In genomic region chr5:76391014-76391413, GRCh38 we compare ENCODE assay signal across 18 cellular contexts. TPM values are rescaled to one million over a fixed set of nuclear protein-coding genes. Genes with fewer than 3 reads are reported as not detected.
DNase-seq lines count a peak whose midpoint lies in the region; ATAC-seq, FAIRE-seq and TF ChIP-seq lines count a peak whose summit lies in the region.
"Had no signal": no experiment of that assay in that cellular context is flagged by ENCODE, and none has a peak within 500 bp of the region (broad histone marks: within the 10 kb centered on the region; RNA-seq: fewer than 3 reads in every experiment).

No MANE protein-coding gene starts in this region.

- peak; percentile 27 for DNase-seq in activated naive CD4-positive, alpha-beta T cell treated with anti-CD3 and anti-CD28 coated beads for 36 hours
- no peak for DNase-seq in activated naive CD4-positive, alpha-beta T cell treated with Interleukin-2 at 50 U/mL for 16 hours
- DNase-seq in KBM-7 (peak; percentile 26), K562 (ENCODE audit: extremely low read depth in 1 of 4, low spot score in 3 of 4) (no peak), NCI-H748 treated with DMSO at 0.1 percent for 48 hours (lab: John Stamatoyannopoulos, UW) (no peak)
- no peak for DNase-seq in stimulated activated CD4-positive, alpha-beta T cell treated with anti-CD3 and anti-CD28 coated beads, Interleukin-2, amount 100 ng/mL, for 24 hours
- DNase-seq: activated CD8-positive, alpha-beta memory T cell treated with anti-CD3 and anti-CD28 coated beads for 24 hours; COR-L47; NCI-H1105 treated with DMSO at 0.1 percent for 48 hours; NCI-H524; ovary; right lobe of liver had no signal

- no peaks in the 10 kb centered on the region for H3K36me3 Mint-ChIP-seq in activated naive CD4-positive, alpha-beta T cell treated with anti-CD3 and anti-CD28 coated beads for 36 hours (ENCODE audit: low read depth)
- H3K36me3 Mint-ChIP-seq: stimulated activated memory B cell treated with anti-CD40 and anti-IgM and Interleukin-4, amounts not matched to agents 10 μg/mL and 1 μg/mL and 100 μg/mL, for 72 hours had no signal

- H3K9me1 ChIP-seq in K562 (ENCODE audit: control insufficient read depth, insufficient read depth, low read length), result no peaks in the 10 kb centered on the region

- H3K27me3 Mint-ChIP-seq in activated naive CD4-positive, alpha-beta T cell treated with anti-CD3 and anti-CD28 coated beads for 36 hours (ENCODE audit: low read depth), result no peaks in the 10 kb centered on the region

- WGBS in K562 (ENCODE audit: insufficient coverage, low coverage, missing lambda C conversion rate), result 63% methylated on average over 9 of the region's 9 CpGs

- no peak for TF ChIP-seq POLR2A in K562 (conservative IDR thresholded peaks at IDR 0.05)

- no peak overlapping the region for H3K4me3 ChIP-seq in K562
- no peak overlapping the region for H3K4me3 ChIP-seq in parathyroid adenoma (ENCODE audit: low read depth, low read length)
- H3K4me3 ChIP-seq: coronary artery, ovary, right lobe of liver had no signal

- intact Hi-C loops in activated naive CD4-positive, alpha-beta T cell treated with anti-CD3 and anti-CD28 coated beads for 36 hours (cut with micrococcal nuclease), result no loop called here
- intact Hi-C loops in K562 (cut with micrococcal nuclease), result no loop called here

- H3K79me2 ChIP-seq in K562 (ENCODE audit: control insufficient read depth, insufficient read depth, low read length) (no peaks in the 10 kb centered on the region), parathyroid adenoma (no peaks in the 10 kb centered on the region)

- H3K4me1 Mint-ChIP-seq in activated naive CD4-positive, alpha-beta T cell treated with anti-CD3 and anti-CD28 coated beads for 36 hours (ENCODE audit: low read depth), result peaks cover 44% of the 10 kb centered on the region
- H3K4me1 Mint-ChIP-seq: stimulated activated memory B cell treated with anti-CD40 and anti-IgM and Interleukin-4, amounts not matched to agents 10 μg/mL and 1 μg/mL and 100 μg/mL, for 72 hours had no signal

- TF ChIP-seq RAD21 in K562 (CRISPR knock-in tag; conservative IDR thresholded peaks at IDR 0.05 in 1 of 2, IDR thresholded peaks at IDR 0.05 in 1 of 2), result no peak

- POLR2A ChIA-PET in K562 (lab: Yijun Ruan, JAX), result no interaction called here

- H4K20me1 ChIP-seq in K562 (replicated peaks; ENCODE audit: control insufficient read depth, insufficient read depth, low read length), result no peaks in the 10 kb centered on the region

- H3K4me1 ChIP-seq in K562 (replicated peaks in 1 of 2; ENCODE audit: control insufficient read depth in 2 of 2, insufficient read depth in 2 of 2, low read length in 2 of 2), result no peaks in the 10 kb centered on the region; a peak in 1 of 5 replicates
- H3K4me1 ChIP-seq in parathyroid adenoma, result peaks cover 48% of the 10 kb centered on the region

- no peaks in the 10 kb centered on the region for H3K9me3 Mint-ChIP-seq in activated naive CD4-positive, alpha-beta T cell treated with anti-CD3 and anti-CD28 coated beads for 36 hours
- H3K9me3 Mint-ChIP-seq: stimulated activated memory B cell treated with anti-CD40 and anti-IgM and Interleukin-4, amounts not matched to agents 10 μg/mL and 1 μg/mL and 100 μg/mL, for 72 hours had no signal

- H3K4me3 Mint-ChIP-seq in activated naive CD4-positive, alpha-beta T cell treated with anti-CD3 and anti-CD28 coated beads for 36 hours, result peak overlapping the region; percentile 18
- H3K4me3 Mint-ChIP-seq: stimulated activated memory B cell treated with anti-CD40 and anti-IgM and Interleukin-4, amounts not matched to agents 10 μg/mL and 1 μg/mL and 100 μg/mL, for 72 hours had no signal

- H3K27ac Mint-ChIP-seq in activated naive CD4-positive, alpha-beta T cell treated with anti-CD3 and anti-CD28 coated beads for 36 hours, result no peak overlapping the region
- H3K27ac Mint-ChIP-seq: stimulated activated memory B cell treated with anti-CD40 and anti-IgM and Interleukin-4, amounts not matched to agents 10 μg/mL and 1 μg/mL and 100 μg/mL, for 72 hours had no signal

- no peak overlapping the region for H2AFZ ChIP-seq in K562 (ENCODE audit: low read depth, low read length)
- H2AFZ ChIP-seq in parathyroid adenoma, result peak overlapping the region; percentile 44

- no peak for FAIRE-seq in K562 (lab: Jason Lieb, UNC)
- FAIRE-seq: HTR-8/SVneo, islet of Langerhans had no signal

- no peak for TF ChIP-seq CTCF in K562 (IDR thresholded peaks at IDR 0.05 in 2 of 3, conservative IDR thresholded peaks at IDR 0.05 in 1 of 3; ENCODE audit: insufficient read depth in 2 of 3, low read depth in 1 of 3, low read length in 3 of 3)
- no peak for TF ChIP-seq CTCF in parathyroid adenoma (IDR thresholded peaks at IDR 0.05)

- H3K9ac ChIP-seq in K562 (ENCODE audit: insufficient read depth in 1 of 2, low read depth in 2 of 2, low read length in 2 of 2), result no peak overlapping the region
- H3K9ac ChIP-seq in parathyroid adenoma, result no peak overlapping the region

- H3K36me3 ChIP-seq in K562 (ENCODE audit: control insufficient read depth, insufficient read depth, low read length) (no peaks in the 10 kb centered on the region), parathyroid adenoma (ENCODE audit: control insufficient read depth, insufficient read depth, low read length) (no peaks in the 10 kb centered on the region)
- H3K36me3 ChIP-seq: ovary, right lobe of liver had no signal

- in situ Hi-C loops in KBM-7 (cut with MboI; ENCODE audit: low pct_unique_long_range_greater_than_20kb, low sequenced_read_pairs), result no loop called here
- in situ Hi-C loops in K562 (cut with MboI), result loop anchor here (10.0 kb wide), 1 partner anchor 1006 kb away; no protein-coding TSS in a partner anchor

- H3K27me3 ChIP-seq in K562 (ENCODE audit: control insufficient read depth in 2 of 2, insufficient read depth in 2 of 2, low read length in 2 of 2) (no peaks in the 10 kb centered on the region), parathyroid adenoma (ENCODE audit: control insufficient read depth, insufficient read depth, low read length) (no peaks in the 10 kb centered on the region)
- H3K27me3 ChIP-seq: ovary, right lobe of liver had no signal

- BruUV-seq in K562 (replicated peaks; lab: Mats Ljungman, UMichigan), result no TSS peak

- no peaks in the 10 kb centered on the region for H3K9me3 ChIP-seq in K562 (replicated peaks; ENCODE audit: control insufficient read depth, insufficient read depth, low read depth, low read length)
- no peaks in the 10 kb centered on the region for H3K9me3 ChIP-seq in parathyroid adenoma (ENCODE audit: control insufficient read depth, low read length)
- H3K9me3 ChIP-seq: ovary, right lobe of liver had no signal

- CTCF ChIA-PET in activated naive CD4-positive, alpha-beta T cell treated with anti-CD3 and anti-CD28 coated beads for 36 hours (lab: Charles Lee), result interaction anchor here (0.7 to 1.2 kb wide), 2 partner anchors 71 to 192 kb away, joined by 3 read pairs; no protein-coding TSS in a partner anchor
- CTCF ChIA-PET in K562 (lab: Yijun Ruan, JAX; ENCODE audit: low intra/inter-chr PET ratio), result no interaction called here

- TF ChIP-seq EP300 in K562 (IDR thresholded peaks at IDR 0.05; ENCODE audit: low read length), result no peak

- ATAC-seq in K562 (no peak), HG03565 (IDR thresholded peaks at IDR 0.05; ENCODE audit: unreplicated experiment) (no peak)
- ATAC-seq: right lobe of liver; stimulated activated memory B cell treated with anti-CD40 and anti-IgM and Interleukin-4, amounts not matched to agents 10 μg/mL and 1 μg/mL and 100 μg/mL, for 72 hours had no signal

- H3K4me2 ChIP-seq in K562 (ENCODE audit: insufficient read depth, low read length) (no peak overlapping the region), parathyroid adenoma (ENCODE audit: low read length) (no peak overlapping the region)

- no peak overlapping the region for H3K27ac ChIP-seq in K562 (ENCODE audit: extremely low read depth, low read depth, low read length)
- H3K27ac ChIP-seq in parathyroid adenoma, result peak overlapping the region; percentile 98
- H3K27ac ChIP-seq: coronary artery, ovary had no signal

TF ChIP-seq in K562, 482 proteins besides CTCF, POLR2A, EP300 and RAD21 (continues in another document):
- 0 out of 2 replicates have a peak, but pooled peaks have one; percentile 27 for TF ChIP-seq SPI1 (IDR thresholded peaks at IDR 0.05; ENCODE audit: borderline replicate concordance, low read depth, low read length)

RNA-seq across cellular contexts. Expression of gene IQGAP2, which starts 12.1 kb away (rescaled TPM):
- 10 to 100 TPM; 54.6 to 55.9 TPM for total RNA-seq in activated naive CD4-positive, alpha-beta T cell treated with anti-CD3 and anti-CD28 coated beads for 36 hours
- total RNA-seq in K562 (2011; cell fraction: chromatin; rRNA removed; ENCODE audit: low replicate concordance), result 17.5 and 60.7 TPM in 2 replicates
- 8.0 and 11.2 TPM in 2 replicates for total RNA-seq in K562 (2011; cell fraction: nucleolus; rRNA removed)
- 14.3 and 24.7 TPM in 2 replicates for total RNA-seq in K562 (2011; cell fraction: nucleoplasm; rRNA removed)
- total RNA-seq in K562 (2014; rRNA removed) (13.6 and 15.6 TPM in 2 replicates), K562 (2014; rRNA removed; fragmentation: Illumina TruSeq; extraction: Trizol) (19.6 and 20.4 TPM in 2 replicates), K562 (2015; rRNA removed; fragmentation: Illumina TruSeq; extraction: Trizol) (19.4 and 20.6 TPM in 2 replicates), K562 (2021) (15.0 and 17.4 TPM in 2 replicates)
- polyA plus RNA-seq in K562 (2011; rRNA removed) (16.5 and 20.0 TPM in 2 replicates), K562 (2014; fragmentation: Illumina TruSeq; extraction: Trizol) (16.0 and 23.2 TPM in 2 replicates), K562 (2014; fragmentation: Nextera tagmentation; extraction: Ambion mirVana) (1 to 10 TPM; 8.7 to 8.8 TPM), K562 (2014; rRNA removed) (9.8 and 13.5 TPM in 2 replicates)
- 5.8 and 9.8 TPM in 2 replicates for polyA plus RNA-seq in K562 (2011; cell fraction: cytosol; rRNA removed)
- polyA plus RNA-seq in K562 (2011; cell fraction: nucleus; rRNA removed), result 10.4 and 16.0 TPM in 2 replicates
- 15.0 and 19.7 TPM in 2 replicates for polyA plus RNA-seq in K562 (2012)
- polyA minus RNA-seq in K562 (2011; rRNA and poly(A)+ RNA removed), result 34.7 and 48.2 TPM in 2 replicates
- 18.4 and 29.9 TPM in 2 replicates for polyA minus RNA-seq in K562 (2011; cell fraction: cytosol; rRNA and poly(A)+ RNA removed)
- 12.9 and 26.5 TPM in 2 replicates for polyA minus RNA-seq in K562 (2011; cell fraction: nucleus; rRNA and poly(A)+ RNA removed)

Comparison
In these comparisons a context has a peak if more than half of its experiments do, and no peak if none do; other contexts are left out.
1. DNase-seq: peak in activated naive CD4-positive, alpha-beta T cell treated with anti-CD3 and anti-CD28 coated beads for 36 hours (single experiment) and KBM-7 (single experiment); none in activated naive CD4-positive, alpha-beta T cell treated with Interleukin-2 at 50 U/mL for 16 hours (single experiment), K562 (0 of 4), NCI-H748 treated with DMSO at 0.1 percent for 48 hours (single experiment) and stimulated activated CD4-positive, alpha-beta T cell treated with anti-CD3 and anti-CD28 coated beads, Interleukin-2, amount 100 ng/mL, for 24 hours (0 of 2).